ENCODE assay signal across 7 cellular contexts in the genomic region with DNA sequence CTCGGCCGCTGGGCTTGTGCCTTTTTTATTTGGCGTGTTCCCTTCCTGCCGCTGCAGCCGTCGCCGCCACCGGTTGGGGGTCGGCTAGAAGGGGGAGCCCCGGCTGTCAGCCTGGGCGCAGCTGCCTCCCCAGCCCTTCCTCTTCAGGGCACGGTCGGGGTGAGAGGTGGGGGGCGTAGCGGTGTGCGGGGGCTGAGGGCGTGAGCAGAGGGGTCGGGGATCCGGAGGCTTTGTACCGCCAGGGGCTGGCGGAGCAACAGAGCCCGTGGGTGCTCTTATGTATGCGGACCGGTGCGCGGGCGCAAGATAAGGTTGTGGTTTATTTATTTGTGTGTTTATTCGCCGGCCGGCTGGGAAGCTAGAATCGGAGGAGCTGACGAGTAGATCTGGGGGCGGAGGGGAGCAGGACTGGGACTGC. TPM values are rescaled to one million over a fixed set of nuclear protein-coding genes. Genes with fewer than 3 reads are reported as not detected.
DNase-seq lines count a peak whose midpoint lies in the region; TF ChIP-seq lines count a peak whose summit lies in the region.

No MANE protein-coding gene starts in this region.

- H3K4me1 Mint-ChIP-seq in T-helper 2 cell treated with Interferon-gamma antibody and Interleukin-4, amounts not matched to agents 5 μg/mL and 100 μg/mL, for 36 hours (ENCODE audit: low read depth), result peaks cover 10% of the 10 kb centered on the region

- 0% methylated on average over 9 to 22 of the region's 33 CpGs for WGBS in mesodermal cell (ENCODE audit: insufficient coverage in 2 of 2), 2 experiments
- 1% methylated on average over 27 of the region's 33 CpGs; no CpG with 5 or more reads in 1 of the 2 donors for WGBS in transverse colon (ENCODE audit: low coverage in 1 of 2), 2 donors

- H3K4me3 Mint-ChIP-seq in T-helper 2 cell treated with Interferon-gamma antibody and Interleukin-4, amounts not matched to agents 5 μg/mL and 100 μg/mL, for 36 hours, result peak overlapping the region; percentile 86

- TF ChIP-seq EP300 in transverse colon (IDR thresholded peaks at IDR 0.05; ENCODE audit: low read depth), result no peak

- DNase-seq in HCEC 1CT, result peak; percentile 37
- peak; percentile 31 for DNase-seq in T-helper 2 cell treated with Interferon-gamma antibody and Interleukin-4, amounts not matched to agents 5 μg/mL and 100 μg/mL, for 36 hours (ENCODE audit: low spot score)
- peak in 2 of 10 donors; percentile 30 to 50 for DNase-seq in dorsolateral prefrontal cortex
- DNase-seq in transverse colon, result peak; percentile 49
- DNase-seq in epidermal melanocyte (ENCODE audit: insufficient read length, low spot score), result no peak
- DNase-seq in hepatic stellate cell (ENCODE audit: low spot score), result no peak

- H3K4me1 ChIP-seq in mesodermal cell (ENCODE audit: control insufficient read depth, insufficient read depth, low read length, poor library complexity, severe bottlenecking) (peaks cover 14% of the 10 kb centered on the region), transverse colon (peaks cover 6 to 43% (median 37%) of the 10 kb centered on the region in 4 donors)

- peak overlapping the region; percentile 68 to 99 (median 93) for H3K4me3 ChIP-seq in dorsolateral prefrontal cortex
- peak overlapping the region; percentile 52 for H3K4me3 ChIP-seq in mesodermal cell (ENCODE audit: extremely low read depth, insufficient read depth, low read length, poor library complexity, severe bottlenecking)
- peak overlapping the region; percentile 71 to 96 (median 86) for H3K4me3 ChIP-seq in transverse colon

- intact Hi-C loops in dorsolateral prefrontal cortex (cut with DNase I) (loop anchor here (1.0 to 10.0 kb wide), 9 partner anchors 23 to 201 kb away; no protein-coding TSS in a partner anchor), transverse colon (cut with DNase I; ENCODE audit: low total_unique reads) (loop anchor here (5.0 kb wide), 2 partner anchors 117 to 197 kb away; no protein-coding TSS in a partner anchor)

- H3K27ac Mint-ChIP-seq in T-helper 2 cell treated with Interferon-gamma antibody and Interleukin-4, amounts not matched to agents 5 μg/mL and 100 μg/mL, for 36 hours, result no peak overlapping the region

- H3K27me3 Mint-ChIP-seq in T-helper 2 cell treated with Interferon-gamma antibody and Interleukin-4, amounts not matched to agents 5 μg/mL and 100 μg/mL, for 36 hours (ENCODE audit: low read depth), result peaks cover 67% of the 10 kb centered on the region

- peaks cover 8% of the 10 kb centered on the region for H3K36me3 Mint-ChIP-seq in T-helper 2 cell treated with Interferon-gamma antibody and Interleukin-4, amounts not matched to agents 5 μg/mL and 100 μg/mL, for 36 hours (ENCODE audit: low read depth)

- TF ChIP-seq POLR2A in transverse colon (IDR thresholded peaks at IDR 0.05), result no peak

- H3K36me3 ChIP-seq in mesodermal cell (ENCODE audit: control insufficient read depth, insufficient read depth, low read length), result no peaks in the 10 kb centered on the region
- H3K36me3 ChIP-seq in transverse colon, result peaks cover 0 to 20% (median 8%) of the 10 kb centered on the region in 4 donors

- in situ Hi-C loops in transverse colon (cut with MboI; ENCODE audit: low pct_ligation_motif_present in 1 of 4, low pct_unique_long_range_greater_than_20kb in 1 of 4, low sequenced_read_pairs in 3 of 4), result loop anchor here in 2 of 4 donors (10.0 kb wide), 1 partner anchor 125 kb away; no protein-coding TSS in a partner anchor

- H3K27me3 ChIP-seq in dorsolateral prefrontal cortex, result no peaks in the 10 kb centered on the region
- peaks cover 12% of the 10 kb centered on the region for H3K27me3 ChIP-seq in transverse colon

- H3K9me3 Mint-ChIP-seq in T-helper 2 cell treated with Interferon-gamma antibody and Interleukin-4, amounts not matched to agents 5 μg/mL and 100 μg/mL, for 36 hours, result no peaks in the 10 kb centered on the region

- TF ChIP-seq CTCF in dorsolateral prefrontal cortex (IDR thresholded peaks at IDR 0.05 in 54 of 56, conservative IDR thresholded peaks at IDR 0.05 in 2 of 56; ENCODE audit: low read depth in 1 of 56, partially characterized antibody in 56 of 56) (peak in 4 of 56 donors; percentile 5 to 9 (median 6)), transverse colon (IDR thresholded peaks at IDR 0.05) (peak in 2 of 5 experiments; percentile 24 to 25)

- peak overlapping the region; percentile 84 to 99 (median 98) for H3K27ac ChIP-seq in dorsolateral prefrontal cortex
- H3K27ac ChIP-seq in mesodermal cell (ENCODE audit: low read depth, low read length, severe bottlenecking), result no peak overlapping the region
- peak overlapping the region; percentile 92 to 97 (median 96) for H3K27ac ChIP-seq in transverse colon

- H3K9me3 ChIP-seq in mesodermal cell (ENCODE audit: control insufficient read depth, low read length) (no peaks in the 10 kb centered on the region), transverse colon (no peaks in the 10 kb centered on the region)

RNA-seq across cellular contexts. Expression of gene ZBTB16, which starts 0.5 kb away (rescaled TPM):
- total RNA-seq in dorsolateral prefrontal cortex (100 to 1,000 TPM in 118 of 120 experiments, 10 to 100 TPM in 2; 78.3 to 259 (median 179) TPM), transverse colon (100 to 1,000 TPM; 108 to 271 (median 155) TPM)
- polyA plus RNA-seq in mesodermal cell (2013, experiment 1 of 2), result 2.5 TPM
- polyA plus RNA-seq in mesodermal cell (2013, experiment 2 of 2), result 2.2 TPM

Comparison
In these comparisons a context has a peak if more than half of its experiments do, and no peak if none do; other contexts are left out.
1. DNase-seq: peak in HCEC 1CT (single experiment), T-helper 2 cell treated with Interferon-gamma antibody and Interleukin-4, amounts not matched to agents 5 μg/mL and 100 μg/mL, for 36 hours (single experiment) and transverse colon (single experiment); none in epidermal melanocyte (single experiment) and hepatic stellate cell (single experiment).
2. Peak in every context shown above with its lines, with median percentiles within 50 percentile points of each other: H3K4me3 ChIP-seq.